ENCODE assay signal across 9 cellular contexts in genomic region chr17:46851029-46851741, GRCh38. TPM values are rescaled to one million over a fixed set of nuclear protein-coding genes. Genes with fewer than 3 reads are reported as not detected.
A peak's percentile ranks its signal among the peaks of the same experiment; 100 is the strongest.
DNase-seq lines count a peak whose midpoint lies in the region; ATAC-seq and TF ChIP-seq lines count a peak whose summit lies in the region.
"Had no signal": no experiment of that assay in that cellular context is flagged by ENCODE, and none has a peak within 500 bp of the region (broad histone marks: within the 10 kb centered on the region; RNA-seq: fewer than 3 reads in every experiment).

TSS of gene WNT9B (plus strand) at chr17:46851583. CDS start at chr17:46851639, 56 bp downstream.

- no peak within 1 kb of the TSS for H3K9ac ChIP-seq in IMR-90 (ENCODE audit: low read depth, low read length)

- no peak for TF ChIP-seq RAD21 in IMR-90 (IDR thresholded peaks at IDR 0.05; ENCODE audit: low read length)

- 0 out of 2 replicates have a peak, but pooled peaks cover 5% of the 10 kb centered on the region for H4K20me1 ChIP-seq in IMR-90 (ENCODE audit: insufficient read depth, low read length)

- H3K27ac ChIP-seq in IMR-90 (ENCODE audit: insufficient read depth, low read length): no peak within 1 kb of the TSS

- no peaks in the 10 kb centered on the region for H3K9me3 Mint-ChIP-seq in activated naive CD8-positive, alpha-beta T cell treated with anti-CD3 and anti-CD28 coated beads for 36 hours
- H3K9me3 Mint-ChIP-seq in stimulated activated memory B cell treated with anti-CD40 and anti-IgM and Interleukin-4, amounts not matched to agents 10 μg/mL and 1 μg/mL and 100 μg/mL, for 72 hours: no peaks in the 10 kb centered on the region

- H3K9me1 ChIP-seq in IMR-90 (ENCODE audit: insufficient read depth, low read length): no peaks in the 10 kb centered on the region

- no peak within 1 kb of the TSS for H2BK5ac ChIP-seq in IMR-90 (ENCODE audit: low read depth, low read length, poor library complexity, severe bottlenecking)

- peak within 1 kb of the TSS; percentile 83 for H2AFZ ChIP-seq in IMR-90 (replicated peaks; ENCODE audit: low read length, poor library complexity)

- H3K4me3 Mint-ChIP-seq in activated naive CD8-positive, alpha-beta T cell treated with anti-CD3 and anti-CD28 coated beads for 36 hours: peak within 1 kb of the TSS; percentile 69
- H3K4me3 Mint-ChIP-seq in stimulated activated memory B cell treated with anti-CD40 and anti-IgM and Interleukin-4, amounts not matched to agents 10 μg/mL and 1 μg/mL and 100 μg/mL, for 72 hours: peak within 1 kb of the TSS; percentile 76

- no peak within 1 kb of the TSS for H3K23ac ChIP-seq in IMR-90 (ENCODE audit: low read depth, low read length)

- no peaks in the 10 kb centered on the region for H3K79me1 ChIP-seq in IMR-90 (ENCODE audit: low read depth in 1 of 2, low read length in 2 of 2)

- peaks cover 77% of the 10 kb centered on the region for H3K27me3 Mint-ChIP-seq in activated naive CD8-positive, alpha-beta T cell treated with anti-CD3 and anti-CD28 coated beads for 36 hours
- H3K27me3 Mint-ChIP-seq in stimulated activated memory B cell treated with anti-CD40 and anti-IgM and Interleukin-4, amounts not matched to agents 10 μg/mL and 1 μg/mL and 100 μg/mL, for 72 hours: peaks cover 89% of the 10 kb centered on the region

- H2BK120ac ChIP-seq in IMR-90 (ENCODE audit: low read depth, low read length): no peak within 1 kb of the TSS

- H3K9me3 ChIP-seq in IMR-90 (ENCODE audit: control insufficient read depth, insufficient read depth, low read length) (no peaks in the 10 kb centered on the region), iPS-18c (ENCODE audit: control insufficient read depth, insufficient read depth, low read length) (no peaks in the 10 kb centered on the region)

- no TSS peak for BruUV-seq in IMR-90 (replicated peaks; lab: Mats Ljungman, UMichigan)

- H3K4ac ChIP-seq in IMR-90 (ENCODE audit: low read depth, low read length): no peak within 1 kb of the TSS

- no peak for TF ChIP-seq POLR2A in IMR-90 (IDR thresholded peaks at IDR 0.05; ENCODE audit: low read depth, low read length)
- TF ChIP-seq POLR2A in GM18505 (IDR thresholded peaks at IDR 0.05; ENCODE audit: borderline replicate concordance, extremely low read depth, insufficient read depth, insufficient read length): no peak

- ATAC-seq in IMR-90 (ENCODE audit: low read depth) (peak; percentile 36), GM18868 (IDR thresholded peaks at IDR 0.05; ENCODE audit: unreplicated experiment) (no peak), GM18505 (IDR thresholded peaks at IDR 0.05; ENCODE audit: unreplicated experiment) (no peak)
- no peak for ATAC-seq in stimulated activated memory B cell treated with anti-CD40 and anti-IgM and Interleukin-4, amounts not matched to agents 10 μg/mL and 1 μg/mL and 100 μg/mL, for 72 hours
- ATAC-seq: HCT116 had no signal

- no peak within 1 kb of the TSS for H4K8ac ChIP-seq in IMR-90 (ENCODE audit: low read depth in 2 of 2, low read length in 2 of 2)

- in situ Hi-C loops in IMR-90 (cut with MboI; ENCODE audit: low sequenced_read_pairs): loop anchor here (25.0 kb wide), 1 partner anchor 161 kb away; no protein-coding TSS in a partner anchor

- dilution Hi-C loops in IMR-90 (cut with HindIII; ENCODE audit: low sequenced_read_pairs, unreplicated experiment): no loop called here

- no peak within 1 kb of the TSS for H3K18ac ChIP-seq in IMR-90 (ENCODE audit: low read depth, low read length)

- H3K27me3 ChIP-seq in BJ (ENCODE audit: control insufficient read depth, insufficient read depth, low read length): peaks cover 52% of the 10 kb centered on the region
- H3K27me3 ChIP-seq in IMR-90 (ENCODE audit: control insufficient read depth, insufficient read depth, low read length): peaks cover 82% of the 10 kb centered on the region

- TF ChIP-seq CTCF in BJ (IDR thresholded peaks at IDR 0.05; ENCODE audit: insufficient read depth, low read depth, low read length): no peak
- TF ChIP-seq CTCF in IMR-90 (conservative IDR thresholded peaks at IDR 0.05; ENCODE audit: low read depth, low read length): 0 out of 2 replicates have a peak, but pooled peaks have one; percentile 2

- no peaks in the 10 kb centered on the region; the same call in 1 of the 2 replicates for H3K4me1 ChIP-seq in IMR-90 (ENCODE audit: control insufficient read depth, insufficient read depth, low read length)

- no peak within 1 kb of the TSS for H2AK9ac ChIP-seq in IMR-90 (replicated peaks; ENCODE audit: low read depth, low read length, poor library complexity)

- H2BK20ac ChIP-seq in IMR-90 (ENCODE audit: low read depth, low read length): no peak within 1 kb of the TSS

- H3K14ac ChIP-seq in IMR-90 (replicated peaks; ENCODE audit: low read depth, low read length): no peak within 1 kb of the TSS

- no peak within 1 kb of the TSS for H3K27ac Mint-ChIP-seq in activated naive CD8-positive, alpha-beta T cell treated with anti-CD3 and anti-CD28 coated beads for 36 hours
- no peak within 1 kb of the TSS for H3K27ac Mint-ChIP-seq in stimulated activated memory B cell treated with anti-CD40 and anti-IgM and Interleukin-4, amounts not matched to agents 10 μg/mL and 1 μg/mL and 100 μg/mL, for 72 hours

- no peaks in the 10 kb centered on the region for H3K4me1 Mint-ChIP-seq in activated naive CD8-positive, alpha-beta T cell treated with anti-CD3 and anti-CD28 coated beads for 36 hours
- peaks cover 10% of the 10 kb centered on the region for H3K4me1 Mint-ChIP-seq in stimulated activated memory B cell treated with anti-CD40 and anti-IgM and Interleukin-4, amounts not matched to agents 10 μg/mL and 1 μg/mL and 100 μg/mL, for 72 hours

- H3K36me3 Mint-ChIP-seq in activated naive CD8-positive, alpha-beta T cell treated with anti-CD3 and anti-CD28 coated beads for 36 hours: no peaks in the 10 kb centered on the region
- H3K36me3 Mint-ChIP-seq in stimulated activated memory B cell treated with anti-CD40 and anti-IgM and Interleukin-4, amounts not matched to agents 10 μg/mL and 1 μg/mL and 100 μg/mL, for 72 hours: no peaks in the 10 kb centered on the region

- CTCF ChIA-PET in BJ (lab: Yijun Ruan, JAX): interaction anchor here (0.9 to 1.0 kb wide), 2 partner anchors 91 to 92 kb away, joined by 3 to 5 read pairs; no protein-coding TSS in a partner anchor
- CTCF ChIA-PET in IMR-90 (lab: Yijun Ruan, JAX): interaction anchor here (0.9 kb wide), 1 partner anchor 10 kb away, joined by 3 read pairs; no protein-coding TSS in a partner anchor

- H3K36me3 ChIP-seq in BJ (ENCODE audit: control insufficient read depth, insufficient read depth, low read length) (no peaks in the 10 kb centered on the region), IMR-90 (ENCODE audit: control insufficient read depth, insufficient read depth, low read length) (no peaks in the 10 kb centered on the region)

- WGBS in IMR-90 (ENCODE audit: extremely low coverage in 2 of 2, insufficient read length in 1 of 2), 2 experiments: 1% methylated on average over 21 of the region's 75 CpGs; no CpG with 5 or more reads in 1 of the 2 experiments

- H3K4me2 ChIP-seq in IMR-90 (ENCODE audit: low read depth, low read length): peak within 1 kb of the TSS; percentile 86

- no peak within 1 kb of the TSS for H4K5ac ChIP-seq in IMR-90 (ENCODE audit: low read depth, low read length)

- no peak within 1 kb of the TSS for H2BK15ac ChIP-seq in IMR-90 (ENCODE audit: low read depth, low read length)

- POLR2A ChIA-PET in BJ (lab: Charles Lee): no interaction called here
- POLR2A ChIA-PET in IMR-90 (lab: Charles Lee; ENCODE audit: unreplicated experiment): no interaction called here

- no peak within 1 kb of the TSS for H3K56ac ChIP-seq in IMR-90 (ENCODE audit: extremely low read depth, insufficient read depth, low read length)

- DNase-seq in BJ (ENCODE audit: low read depth) (no peak), IMR-90 (no peak)
- DNase-seq in activated naive CD8-positive, alpha-beta T cell treated with anti-CD3 and anti-CD28 coated beads for 36 hours: peak; percentile 14
- no peak for DNase-seq in activated effector memory CD4-positive, alpha-beta T cell treated with anti-CD3 and anti-CD28 coated beads, Interleukin-2, amount 50 U/mL, for 16 hours

- intact Hi-C loops in IMR-90 (cut with micrococcal nuclease): loop anchor here (5.0 to 10.0 kb wide), 2 partner anchors 56 to 71 kb away; partner anchors contain the start of gene GOSR2

- H3K4me3 ChIP-seq in BJ (ENCODE audit: low read depth, low read length): peak within 1 kb of the TSS; percentile 35
- peak within 1 kb of the TSS; percentile 35 for H3K4me3 ChIP-seq in IMR-90 (ENCODE audit: insufficient read depth, low read depth, low read length)
- peak within 1 kb of the TSS; percentile 67 for H3K4me3 ChIP-seq in iPS-18c (ENCODE audit: insufficient read depth, low read depth, low read length)

- H2AK5ac ChIP-seq in IMR-90 (ENCODE audit: low read depth, low read length): no peak within 1 kb of the TSS

- no peak within 1 kb of the TSS for H4K91ac ChIP-seq in IMR-90 (ENCODE audit: insufficient read depth, low read depth, low read length)

TF ChIP-seq in IMR-90, 13 proteins besides CTCF, POLR2A, EP300 and RAD21:
- TF ChIP-seq RFX5 (IDR thresholded peaks at IDR 0.05; ENCODE audit: low read depth, low read length): no peak
- TF ChIP-seq MXI1 (IDR thresholded peaks at IDR 0.05; ENCODE audit: borderline replicate concordance, low read depth, low read length): no peak

RNA-seq across cellular contexts. Expression of gene WNT9B, which starts in this region (rescaled TPM):
- polyA plus RNA-seq in BJ (2011; rRNA removed) (not detected in 2 replicates), IMR-90 (2012; rRNA removed) (not detected in 2 replicates)
- not detected in 2 replicates for polyA minus RNA-seq in BJ (2011; rRNA and poly(A)+ RNA removed)
- total RNA-seq in IMR-90 (2012; rRNA removed): not detected in 2 replicates
- polyA plus RNA-seq in IMR-90 (2012; cell fraction: cytosol; rRNA removed): not detected in 2 replicates
- polyA plus RNA-seq in IMR-90 (2012; cell fraction: nucleus; rRNA removed; ENCODE audit: low replicate concordance): not detected in 2 replicates
- total RNA-seq in activated naive CD8-positive, alpha-beta T cell treated with anti-CD3 and anti-CD28 coated beads for 36 hours: not detected

Comparison
In these comparisons a context has a peak if more than half of its experiments do, and no peak if none do; other contexts are left out.
1. Peak in ATAC-seq, H3K4me3 ChIP-seq and H3K4me2 ChIP-seq in IMR-90; RNA of the gene not detected or under 1 TPM.
2. Peak in DNase-seq in activated naive CD8-positive, alpha-beta T cell treated with anti-CD3 and anti-CD28 coated beads for 36 hours; RNA of the gene not detected or under 1 TPM.